ENCODE assay signal across 13 cellular contexts in genomic region chr2:223877771-223878410, GRCh38. TPM values are rescaled to one million over a fixed set of nuclear protein-coding genes. Genes with fewer than 3 reads are reported as not detected.
DNase-seq lines count a peak whose midpoint lies in the region; ATAC-seq and TF ChIP-seq lines count a peak whose summit lies in the region.
"Had no signal": no experiment of that assay in that cellular context is flagged by ENCODE, and none has a peak within 500 bp of the region (broad histone marks: within the 10 kb centered on the region; RNA-seq: fewer than 3 reads in every experiment).

No MANE protein-coding gene starts in this region.

- no peak for TF ChIP-seq CTCF in Panc1 (IDR thresholded peaks at IDR 0.05)
- no peak for TF ChIP-seq CTCF in vagina (IDR thresholded peaks at IDR 0.05)

- H3K4me1 ChIP-seq in Panc1 (ENCODE audit: control insufficient read depth, insufficient read depth, low read length) (no peaks in the 10 kb centered on the region), vagina (no peaks in the 10 kb centered on the region)
- H3K4me1 ChIP-seq: esophagus squamous epithelium had no signal

- H3K27me3 ChIP-seq in Panc1 (ENCODE audit: control insufficient read depth, insufficient read depth, low read length), result no peaks in the 10 kb centered on the region
- H3K27me3 ChIP-seq in vagina, result no peaks in the 10 kb centered on the region
- H3K27me3 ChIP-seq: esophagus squamous epithelium had no signal

- no peak for DNase-seq in Panc1 (ENCODE audit: low read depth, low spot score)
- DNase-seq in DMS53 treated with DMSO at 0.1 percent for 48 hours (lab: John Stamatoyannopoulos, UW; ENCODE audit: unreplicated experiment), result no peak
- DNase-seq in NCI-H2227 treated with DMSO at 0.1 percent for 48 hours (lab: John Stamatoyannopoulos, UW), result no peak
- no peak for DNase-seq in NCI-H345 treated with DMSO at 0.1 percent for 48 hours (lab: John Stamatoyannopoulos, UW; ENCODE audit: unreplicated experiment)
- no peak for DNase-seq in vagina (ENCODE audit: extremely low spot score in 2 of 2)
- DNase-seq: activated naive CD4-positive, alpha-beta T cell treated with anti-CD3 and anti-CD28 coated beads, Interleukin-2, amount 50 U/mL, for 16 hours; cerebellar nuclear complex; DMS53; esophagus squamous epithelium; mammary epithelial cell had no signal

- H3K9me3 ChIP-seq in Panc1 (ENCODE audit: control insufficient read depth, insufficient read depth, low read depth, low read length) (no peaks in the 10 kb centered on the region), vagina (no peaks in the 10 kb centered on the region)
- H3K9me3 ChIP-seq: esophagus squamous epithelium had no signal

- CTCF ChIA-PET in Panc1 (lab: Charles Lee), result no interaction called here

- no peak overlapping the region for H3K4me3 ChIP-seq in Panc1 (ENCODE audit: low read depth in 2 of 2, low read length in 2 of 2)
- no peak overlapping the region for H3K4me3 ChIP-seq in vagina
- H3K4me3 ChIP-seq: esophagus squamous epithelium had no signal

- in situ Hi-C loops in Panc1 (cut with HindIII; ENCODE audit: low pct_unique_long_range_greater_than_20kb, low sequenced_read_pairs), result no loop called here

- H3K36me3 ChIP-seq in Panc1 (ENCODE audit: control insufficient read depth, insufficient read depth, low read length), result peaks cover 10% of the 10 kb centered on the region
- peaks cover 0 to 54% of the 10 kb centered on the region in 2 donors for H3K36me3 ChIP-seq in vagina

- no peak for TF ChIP-seq POLR2A in vagina (IDR thresholded peaks at IDR 0.05)

- intact Hi-C loops in Panc1 (cut with micrococcal nuclease; ENCODE audit: unreplicated experiment) (no loop called here), vagina (cut with DNase I) (no loop called here)

- ATAC-seq in GM18520 (IDR thresholded peaks at IDR 0.05; ENCODE audit: unreplicated experiment) (peak; percentile 42), GM21786 (IDR thresholded peaks at IDR 0.05; ENCODE audit: unreplicated experiment) (peak; percentile 64), HG03354 (IDR thresholded peaks at IDR 0.05; ENCODE audit: poor library complexity, severe bottlenecking, unreplicated experiment) (peak; percentile 84), Panc1 (no peak)

- TSS peak; percentile 46 for BruUV-seq in Panc1 (replicated peaks; lab: Mats Ljungman, UMichigan)

- POLR2A ChIA-PET in Panc1 (lab: Charles Lee), result no interaction called here

- H3K27ac ChIP-seq in Panc1 (ENCODE audit: low read length), result no peak overlapping the region
- H3K27ac ChIP-seq in vagina, result no peak overlapping the region
- H3K27ac ChIP-seq: esophagus squamous epithelium had no signal

RNA-seq across cellular contexts. Expression of gene AP1S3, which starts 40.5 kb away (rescaled TPM):
- total RNA-seq in Panc1 (2021; ENCODE audit: unreplicated experiment) (66.3 TPM), vagina (9.8 TPM)
- polyA plus RNA-seq in Panc1 (2012; ENCODE audit: insufficient read length), result 20.0 TPM
